ENCODE assay signal across 9 cellular contexts in genomic region chr20:50194831-50195523, GRCh38. TPM values are rescaled to one million over a fixed set of nuclear protein-coding genes. Genes with fewer than 3 reads are reported as not detected.
A peak's percentile ranks its signal among the peaks of the same experiment; 100 is the strongest.
DNase-seq lines count a peak whose midpoint lies in the region; ATAC-seq and TF ChIP-seq lines count a peak whose summit lies in the region.
"Had no signal": no experiment of that assay in that cellular context is flagged by ENCODE, and none has a peak within 500 bp of the region (broad histone marks: within the 10 kb centered on the region; RNA-seq: fewer than 3 reads in every experiment).

No MANE protein-coding gene starts in this region.

- H3F3A ChIP-seq in neural progenitor cell (ENCODE audit: low read depth) = peaks cover 11% of the 10 kb centered on the region

- H3K4ac ChIP-seq in IMR-90 (ENCODE audit: low read depth, low read length) = peak overlapping the region; percentile 57

- H2BK120ac ChIP-seq in IMR-90 (ENCODE audit: low read depth, low read length) = peak overlapping the region; percentile 24; the same call in 1 of the 2 replicates

- peak overlapping the region; percentile 8; the same call in 1 of the 2 replicates for H4K5ac ChIP-seq in IMR-90 (ENCODE audit: low read depth, low read length)

- H3K9me3 Mint-ChIP-seq in CD14-positive monocyte (peaks cover 0 to 13% (median 0%) of the 10 kb centered on the region in 7 donors), neural progenitor cell (no peaks in the 10 kb centered on the region)

- POLR2A ChIA-PET in IMR-90 (lab: Charles Lee; ENCODE audit: unreplicated experiment) = interaction anchor here (0.5 to 1.1 kb wide), 3 partner anchors 44 to 212 kb away, joined by 3 to 20 read pairs (median 9); no protein-coding TSS in a partner anchor

- H2AK9ac ChIP-seq in IMR-90 (replicated peaks; ENCODE audit: low read depth, low read length, poor library complexity) = no peak overlapping the region

- H2AK5ac ChIP-seq in IMR-90 (ENCODE audit: low read depth, low read length) = peak overlapping the region; percentile 3; the same call in 1 of the 2 replicates

- H3K4me1 ChIP-seq in IMR-90 (ENCODE audit: control insufficient read depth, insufficient read depth, low read length) = peaks cover 11% of the 10 kb centered on the region
- no peaks in the 10 kb centered on the region for H3K4me1 ChIP-seq in colonic mucosa
- H3K4me1 ChIP-seq in neural progenitor cell = peaks cover 12% of the 10 kb centered on the region

- peak overlapping the region; percentile 93 for H3K23ac ChIP-seq in IMR-90 (ENCODE audit: low read depth, low read length)

- H4K20me1 ChIP-seq in IMR-90 (ENCODE audit: insufficient read depth, low read length) (peaks cover 54% of the 10 kb centered on the region), neural progenitor cell (ENCODE audit: low read depth) (peaks cover 15% of the 10 kb centered on the region)

- H2BK20ac ChIP-seq in IMR-90 (ENCODE audit: low read depth, low read length) = no peak overlapping the region

- DNase-seq in CD14-positive monocyte (ENCODE audit: low spot score) (peak; percentile 49), IMR-90 (no peak), colonic mucosa (no peak), neural progenitor cell (ENCODE audit: low spot score) (no peak), OCI-M2 (lab: John Stamatoyannopoulos, UW; ENCODE audit: unreplicated experiment) (no peak), NCI-H526 treated with DMSO at 0.1 percent for 48 hours (lab: John Stamatoyannopoulos, UW) (no peak), EL (no peak)
- DNase-seq: occipital lobe had no signal

- H3K36me3 ChIP-seq in IMR-90 (ENCODE audit: control insufficient read depth, insufficient read depth, low read length) = peaks cover 33% of the 10 kb centered on the region
- no peaks in the 10 kb centered on the region for H3K36me3 ChIP-seq in colonic mucosa
- H3K36me3 ChIP-seq in neural progenitor cell = no peaks in the 10 kb centered on the region

- dilution Hi-C loops in IMR-90 (cut with HindIII; ENCODE audit: low sequenced_read_pairs, unreplicated experiment) = no loop called here

- no TSS peak for BruUV-seq in IMR-90 (replicated peaks; lab: Mats Ljungman, UMichigan)

- H2BK5ac ChIP-seq in IMR-90 (ENCODE audit: low read depth, low read length, poor library complexity, severe bottlenecking) = no peak overlapping the region

- H3K14ac ChIP-seq in IMR-90 (replicated peaks; ENCODE audit: low read depth, low read length) = peak overlapping the region; percentile 99

- peak overlapping the region; percentile 4; the same call in 1 of the 2 replicates for H3K18ac ChIP-seq in IMR-90 (ENCODE audit: low read depth, low read length)

- H3K27me3 ChIP-seq in IMR-90 (ENCODE audit: control insufficient read depth, insufficient read depth, low read length) (no peaks in the 10 kb centered on the region), colonic mucosa (no peaks in the 10 kb centered on the region), neural progenitor cell (peaks cover 33% of the 10 kb centered on the region)

- ATAC-seq in IMR-90 (ENCODE audit: low read depth) (no peak), HG03095 (IDR thresholded peaks at IDR 0.05; ENCODE audit: unreplicated experiment) (no peak)

- peak overlapping the region; percentile 28 to 70; a peak in 3 of 4 replicates for H4K8ac ChIP-seq in IMR-90 (ENCODE audit: low read depth in 2 of 2, low read length in 2 of 2)

- H3K4me2 ChIP-seq in IMR-90 (ENCODE audit: low read depth, low read length) = peak overlapping the region; percentile 81
- H3K4me2 ChIP-seq in neural progenitor cell = no peak overlapping the region

- H3K4me3 ChIP-seq in IMR-90 (ENCODE audit: insufficient read depth, low read depth, low read length) (no peak overlapping the region), colonic mucosa (no peak overlapping the region), neural progenitor cell (no peak overlapping the region)

- H4K91ac ChIP-seq in IMR-90 (ENCODE audit: insufficient read depth, low read depth, low read length) = no peak overlapping the region; the same call in 1 of the 2 replicates

- no peak for TF ChIP-seq CTCF in CD14-positive monocyte (IDR thresholded peaks at IDR 0.05)
- TF ChIP-seq CTCF in IMR-90 (conservative IDR thresholded peaks at IDR 0.05; ENCODE audit: low read depth, low read length) = no peak
- TF ChIP-seq CTCF in colonic mucosa (IDR thresholded peaks at IDR 0.05) = no peak
- no peak for TF ChIP-seq CTCF in neural progenitor cell (IDR thresholded peaks at IDR 0.05)

- peaks cover 0 to 6% (median 0%) of the 10 kb centered on the region in 3 donors for H3K27me3 Mint-ChIP-seq in CD14-positive monocyte (ENCODE audit: low read depth in 3 of 3)
- peaks cover 7% of the 10 kb centered on the region for H3K27me3 Mint-ChIP-seq in neural progenitor cell (ENCODE audit: insufficient read depth, low read depth)

- TF ChIP-seq RAD21 in IMR-90 (IDR thresholded peaks at IDR 0.05; ENCODE audit: low read length) = no peak; the same call in 1 of the 2 replicates

- CTCF ChIA-PET in IMR-90 (lab: Yijun Ruan, JAX) = no interaction called here

- peak overlapping the region; percentile 90 to 97 (median 94) for H3K27ac Mint-ChIP-seq in CD14-positive monocyte
- H3K27ac Mint-ChIP-seq in neural progenitor cell = no peak overlapping the region

- H3K4me1 Mint-ChIP-seq in CD14-positive monocyte (peaks cover 50% of the 10 kb centered on the region), neural progenitor cell (peaks cover 29% of the 10 kb centered on the region)

- H3K9me1 ChIP-seq in IMR-90 (ENCODE audit: insufficient read depth, low read length) = peaks cover 10% of the 10 kb centered on the region

- H2AFZ ChIP-seq in IMR-90 (replicated peaks; ENCODE audit: low read length, poor library complexity) (no peak overlapping the region), neural progenitor cell (replicated peaks) (no peak overlapping the region)

- H3K36me3 Mint-ChIP-seq in CD14-positive monocyte (peaks cover 40 to 41% of the 10 kb centered on the region in 2 donors), neural progenitor cell (no peaks in the 10 kb centered on the region)

- peaks cover 8 to 53% of the 10 kb centered on the region in 2 experiments for H3K79me1 ChIP-seq in IMR-90 (ENCODE audit: low read depth in 1 of 2, low read length in 2 of 2)

- H3K4me3 Mint-ChIP-seq in CD14-positive monocyte (peak overlapping the region; percentile 97 to 100), neural progenitor cell (peak overlapping the region; percentile 50)

- peak overlapping the region; percentile 99 for H3K9ac ChIP-seq in IMR-90 (ENCODE audit: low read depth, low read length)
- peak overlapping the region; percentile 37 to 86 for H3K9ac ChIP-seq in colonic mucosa (ENCODE audit: low read depth in 2 of 2, low read length in 2 of 2)
- H3K9ac ChIP-seq in neural progenitor cell = no peak overlapping the region

- in situ Hi-C loops in IMR-90 (cut with MboI; ENCODE audit: low sequenced_read_pairs) = loop anchor here (5.0 kb wide), 2 partner anchors 112 to 187 kb away; no protein-coding TSS in a partner anchor

- H2BK15ac ChIP-seq in IMR-90 (ENCODE audit: low read depth, low read length) = no peak overlapping the region; the same call in 2 of the 3 replicates

- no peak overlapping the region for H3K56ac ChIP-seq in IMR-90 (ENCODE audit: extremely low read depth, insufficient read depth, low read length)

- H3K79me2 ChIP-seq in neural progenitor cell (ENCODE audit: low read depth) = no peaks in the 10 kb centered on the region

- no CpG with 5 or more reads among the region's 8 CpGs for WGBS in IMR-90 (ENCODE audit: extremely low coverage in 2 of 2, insufficient read length in 1 of 2), 2 experiments

- H3K27ac ChIP-seq in IMR-90 (ENCODE audit: insufficient read depth, low read length) (peak overlapping the region; percentile 98), colonic mucosa (peak overlapping the region; percentile 99), neural progenitor cell (no peak overlapping the region)

- peak; percentile 90 for TF ChIP-seq POLR2A in IMR-90 (IDR thresholded peaks at IDR 0.05; ENCODE audit: low read depth, low read length)

- intact Hi-C loops in CD14-positive monocyte (cut with micrococcal nuclease) = loop anchor here (2.0 to 5.0 kb wide), 4 partner anchors 26 to 152 kb away; no protein-coding TSS in a partner anchor
- intact Hi-C loops in IMR-90 (cut with micrococcal nuclease) = loop anchor here (5.0 kb wide), 2 partner anchors 57 to 97 kb away; no protein-coding TSS in a partner anchor
- intact Hi-C loops in colonic mucosa (cut with DNase I) = loop anchor here (10.0 kb wide), 1 partner anchor 160 kb away; no protein-coding TSS in a partner anchor

- H3K9me3 ChIP-seq in IMR-90 (ENCODE audit: control insufficient read depth, insufficient read depth, low read length) = peaks cover 3% of the 10 kb centered on the region; the same call in 1 of the 2 replicates
- H3K9me3 ChIP-seq in colonic mucosa = no peaks in the 10 kb centered on the region
- H3K9me3 ChIP-seq in neural progenitor cell (ENCODE audit: low read depth) = no peaks in the 10 kb centered on the region

TF ChIP-seq in IMR-90, 13 proteins besides CTCF, POLR2A, EP300 and RAD21:
- TF ChIP-seq BHLHE40 (IDR thresholded peaks at IDR 0.05; ENCODE audit: low read depth, low read length) = no peak
- TF ChIP-seq SMC3 (IDR thresholded peaks at IDR 0.05; ENCODE audit: low read depth, low read length) = peak; percentile 8; the same call in 1 of the 2 replicates
- TF ChIP-seq CEBPB (IDR thresholded peaks at IDR 0.05; ENCODE audit: low read depth, low read length) = 0 out of 2 replicates have a peak, but pooled peaks have one; percentile 25
- no peak; the same call in 1 of the 2 replicates for TF ChIP-seq RFX5 (IDR thresholded peaks at IDR 0.05; ENCODE audit: low read depth, low read length)
- 0 out of 2 replicates have a peak, but pooled peaks have one; percentile 9 for TF ChIP-seq MAZ (IDR thresholded peaks at IDR 0.05; ENCODE audit: borderline replicate concordance, low read depth, low read length)
- peak; percentile 27; the same call in 1 of the 2 replicates for TF ChIP-seq CHD1 (IDR thresholded peaks at IDR 0.05; ENCODE audit: low read depth, low read length)

RNA-seq across cellular contexts. Expression of gene CEBPB, which starts 4.3 kb away (rescaled TPM):
- polyA plus RNA-seq in CD14-positive monocyte (10 to 100 TPM; 52.4 to 80.8 TPM), IMR-90 (2012; rRNA removed) (17.4 and 33.6 TPM in 2 replicates)
- total RNA-seq in IMR-90 (2012; rRNA removed) (3.4 and 6.9 TPM in 2 replicates), colonic mucosa (10 to 100 TPM; 32.0 to 34.0 TPM), neural progenitor cell (ENCODE audit: low replicate concordance) (1.8 and 2.9 TPM in 2 replicates)
- polyA plus RNA-seq in IMR-90 (2012; cell fraction: cytosol; rRNA removed) = 18.5 and 103 TPM in 2 replicates
- 98.3 and 167 TPM in 2 replicates for polyA plus RNA-seq in IMR-90 (2012; cell fraction: nucleus; rRNA removed; ENCODE audit: low replicate concordance)

RNA-seq across cellular contexts. Expression of gene PEDS1, which starts 41.5 kb away (rescaled TPM):
- polyA plus RNA-seq in CD14-positive monocyte (10 to 100 TPM; 19.6 to 25.2 TPM), IMR-90 (2012; rRNA removed) (59.9 and 67.6 TPM in 2 replicates)
- total RNA-seq in IMR-90 (2012; rRNA removed) (24.0 and 25.3 TPM in 2 replicates), colonic mucosa (10 to 100 TPM; 23.1 to 29.1 TPM), neural progenitor cell (ENCODE audit: low replicate concordance) (9.5 and 21.6 TPM in 2 replicates)
- polyA plus RNA-seq in IMR-90 (2012; cell fraction: cytosol; rRNA removed) = 26.9 and 58.5 TPM in 2 replicates
- 24.5 and 45.9 TPM in 2 replicates for polyA plus RNA-seq in IMR-90 (2012; cell fraction: nucleus; rRNA removed; ENCODE audit: low replicate concordance)
